ENCODE assay signal across 1 cellular context in the genomic region with DNA sequence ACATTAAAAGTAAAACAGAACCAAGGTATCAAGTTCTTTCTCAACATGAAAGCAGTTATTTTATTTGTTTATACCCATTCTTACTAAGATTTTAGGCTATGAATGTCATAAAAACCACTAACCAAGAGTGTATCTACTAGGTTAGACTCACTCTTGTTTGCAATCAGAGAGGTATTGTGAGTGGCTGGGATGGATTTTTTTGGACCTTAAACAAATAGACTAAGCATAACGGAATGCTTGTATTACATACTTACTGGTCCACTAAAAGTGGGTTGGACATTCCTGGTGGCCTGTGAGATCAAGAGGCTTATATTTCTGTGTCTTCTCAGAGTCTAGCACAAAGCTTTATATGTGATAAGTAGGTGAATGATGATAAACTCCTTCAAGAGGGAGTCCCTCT.
TF ChIP-seq lines count a peak whose summit lies in the region.

No MANE protein-coding gene starts in this region.

TF ChIP-seq in IMR-90, 13 proteins besides CTCF, POLR2A, EP300 and RAD21:
- TF ChIP-seq CEBPB (IDR thresholded peaks at IDR 0.05; ENCODE audit: low read depth, low read length): no peak
- TF ChIP-seq NFE2L2 (IDR thresholded peaks at IDR 0.05; ENCODE audit: low read depth, low read length): no peak
- TF ChIP-seq FOS (IDR thresholded peaks at IDR 0.05; ENCODE audit: low read depth, low read length): no peak
- TF ChIP-seq CHD1 (IDR thresholded peaks at IDR 0.05; ENCODE audit: low read depth, low read length): no peak
- TF ChIP-seq BHLHE40 (IDR thresholded peaks at IDR 0.05; ENCODE audit: low read depth, low read length): no peak
- no peak for TF ChIP-seq MXI1 (IDR thresholded peaks at IDR 0.05; ENCODE audit: borderline replicate concordance, low read depth, low read length)
- TF ChIP-seq, protein P1, sequence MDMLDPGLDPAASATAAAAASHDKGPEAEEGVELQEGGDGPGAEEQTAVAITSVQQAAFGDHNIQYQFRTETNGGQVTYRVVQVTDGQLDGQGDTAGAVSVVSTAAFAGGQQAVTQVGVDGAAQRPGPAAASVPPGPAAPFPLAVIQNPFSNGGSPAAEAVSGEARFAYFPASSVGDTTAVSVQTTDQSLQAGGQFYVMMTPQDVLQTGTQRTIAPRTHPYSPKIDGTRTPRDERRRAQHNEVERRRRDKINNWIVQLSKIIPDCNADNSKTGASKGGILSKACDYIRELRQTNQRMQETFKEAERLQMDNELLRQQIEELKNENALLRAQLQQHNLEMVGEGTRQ (IDR thresholded peaks at IDR 0.05; ENCODE audit: low read depth, low read length): no peak
- no peak for TF ChIP-seq MAFK (IDR thresholded peaks at IDR 0.05; ENCODE audit: low read depth, low read length)
- no peak for TF ChIP-seq RCOR1 (IDR thresholded peaks at IDR 0.05; ENCODE audit: insufficient replicate concordance, low read length)
- TF ChIP-seq, protein P2, sequence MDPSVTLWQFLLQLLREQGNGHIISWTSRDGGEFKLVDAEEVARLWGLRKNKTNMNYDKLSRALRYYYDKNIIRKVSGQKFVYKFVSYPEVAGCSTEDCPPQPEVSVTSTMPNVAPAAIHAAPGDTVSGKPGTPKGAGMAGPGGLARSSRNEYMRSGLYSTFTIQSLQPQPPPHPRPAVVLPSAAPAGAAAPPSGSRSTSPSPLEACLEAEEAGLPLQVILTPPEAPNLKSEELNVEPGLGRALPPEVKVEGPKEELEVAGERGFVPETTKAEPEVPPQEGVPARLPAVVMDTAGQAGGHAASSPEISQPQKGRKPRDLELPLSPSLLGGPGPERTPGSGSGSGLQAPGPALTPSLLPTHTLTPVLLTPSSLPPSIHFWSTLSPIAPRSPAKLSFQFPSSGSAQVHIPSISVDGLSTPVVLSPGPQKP (IDR thresholded peaks at IDR 0.05; ENCODE audit: borderline replicate concordance, low read depth, low read length): no peak
- no peak for TF ChIP-seq SMC3 (IDR thresholded peaks at IDR 0.05; ENCODE audit: low read depth, low read length)
- TF ChIP-seq RFX5 (IDR thresholded peaks at IDR 0.05; ENCODE audit: low read depth, low read length): no peak
- TF ChIP-seq MAZ (IDR thresholded peaks at IDR 0.05; ENCODE audit: borderline replicate concordance, low read depth, low read length): no peak
